Comparison of ENCODE assay signal across 8 cellular contexts in the genomic region with DNA sequence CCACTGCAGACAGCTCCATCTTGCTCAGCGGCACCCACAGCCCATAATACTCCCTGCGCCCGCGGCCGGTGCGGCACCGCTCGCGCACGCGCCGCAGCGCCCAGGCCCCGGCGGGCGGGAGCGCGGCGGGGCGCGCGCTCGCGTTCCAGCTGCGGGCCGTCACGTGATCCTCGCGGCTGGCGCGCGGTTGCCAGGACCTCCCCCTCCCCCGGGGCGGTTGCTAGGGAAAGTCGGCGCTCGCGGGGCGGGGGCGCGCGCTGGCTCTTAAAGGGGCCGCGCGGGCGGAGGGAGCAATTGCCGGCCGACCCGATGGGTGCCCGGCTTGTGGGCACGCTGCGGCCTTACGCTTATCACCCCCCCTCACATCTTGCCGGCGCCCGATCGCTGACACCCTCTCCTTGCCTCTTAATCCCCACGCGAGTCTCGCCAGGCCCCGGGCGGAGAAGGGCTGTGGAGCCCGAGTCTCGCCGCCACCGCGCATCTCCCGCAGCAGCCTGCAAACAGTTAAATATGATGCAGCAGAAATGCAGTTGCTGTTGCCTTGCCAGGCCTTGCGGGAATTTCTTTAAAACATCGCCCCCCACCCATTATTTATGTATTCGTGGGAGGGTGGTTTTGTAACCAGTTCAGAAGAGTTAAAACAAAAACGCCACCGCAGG. TPM values are rescaled to one million over a fixed set of nuclear protein-coding genes. Genes with fewer than 3 reads are reported as not detected.
DNase-seq lines count a peak whose midpoint lies in the region; ATAC-seq and TF ChIP-seq lines count a peak whose summit lies in the region.

A gene (minus strand): TSS at position 45 of the 659 bp plus-strand sequence. CDS start 26 bp downstream, at position 19.

- peak within 1 kb of the TSS; percentile 84 for H3K4me2 ChIP-seq in OCI-LY1 (ENCODE audit: low read length)

- H3K9me3 ChIP-seq in OCI-LY1 (ENCODE audit: low read length), result no peaks in the 10 kb centered on the region
- H3K9me3 ChIP-seq in endodermal cell (ENCODE audit: control insufficient read depth, low read length), result no peaks in the 10 kb centered on the region

- no peaks in the 10 kb centered on the region for H3K9me3 Mint-ChIP-seq in endodermal cell

- DNase-seq in COLO829 (ENCODE audit: low spot score), result peak; percentile 97
- DNase-seq in HuH-7.5 (ENCODE audit: low spot score), result peak; percentile 98
- peak; percentile 80 for DNase-seq in activated CD8-positive, alpha-beta memory T cell treated with anti-CD3 and anti-CD28 coated beads, Interleukin-2, amount 50 U/mL, for 24 hours (ENCODE audit: extremely low read depth)
- DNase-seq in endodermal cell, result peak; percentile 98
- peak; percentile 99 for DNase-seq in mesenteric fat pad (ENCODE audit: low spot score)
- DNase-seq in stimulated activated CD8-positive, alpha-beta memory T cell treated with anti-CD3 and anti-CD28 coated beads, Interleukin-15, amount 100 ng/mL, for 1 hour (ENCODE audit: low read depth), result peak; percentile 89

- H3K27ac ChIP-seq in OCI-LY1 (ENCODE audit: low read depth, low read length, poor library complexity, severe bottlenecking), result peak within 1 kb of the TSS; percentile 71
- H3K27ac ChIP-seq in endodermal cell (ENCODE audit: low read depth, low read length), result peak within 1 kb of the TSS; percentile 92

- H3K27me3 ChIP-seq in OCI-LY1 (ENCODE audit: insufficient read depth, low read length) (0 out of 2 replicates have a peak, but pooled peaks cover 5% of the 10 kb centered on the region), endodermal cell (ENCODE audit: control insufficient read depth, insufficient read depth, low read length, poor library complexity, severe bottlenecking) (peaks cover 6% of the 10 kb centered on the region)

- H3K79me2 ChIP-seq in OCI-LY1 (ENCODE audit: insufficient read depth, low read length), result no peaks in the 10 kb centered on the region

- H3K27ac Mint-ChIP-seq in endodermal cell, result peak within 1 kb of the TSS; percentile 96

- H3K4me1 ChIP-seq in OCI-LY1 (ENCODE audit: insufficient read depth, low read length, severe bottlenecking) (peaks cover 32% of the 10 kb centered on the region), endodermal cell (ENCODE audit: control insufficient read depth, insufficient read depth, low read length) (peaks cover 6% of the 10 kb centered on the region)

- TF ChIP-seq CTCF in OCI-LY1 (IDR thresholded peaks at IDR 0.05; ENCODE audit: low read length) (no peak), endodermal cell (conservative IDR thresholded peaks at IDR 0.05) (no peak)

- no peak within 1 kb of the TSS for H2AFZ ChIP-seq in OCI-LY1 (ENCODE audit: low read length)

- peaks cover 16% of the 10 kb centered on the region for H3K4me1 Mint-ChIP-seq in endodermal cell

- H3K4me3 Mint-ChIP-seq in endodermal cell, result peak within 1 kb of the TSS; percentile 86

- H3K36me3 Mint-ChIP-seq in endodermal cell (ENCODE audit: low read depth), result no peaks in the 10 kb centered on the region

- no peaks in the 10 kb centered on the region for H3K9me2 ChIP-seq in OCI-LY1 (ENCODE audit: low read depth, low read length)

- H3K36me3 ChIP-seq in OCI-LY1 (ENCODE audit: insufficient read depth, low read length), result peaks cover 26% of the 10 kb centered on the region
- H3K36me3 ChIP-seq in endodermal cell (ENCODE audit: control insufficient read depth, insufficient read depth, low read length), result peaks cover 22% of the 10 kb centered on the region

- no peaks in the 10 kb centered on the region for H4K20me1 ChIP-seq in OCI-LY1 (ENCODE audit: insufficient read depth, low read length)

- no peaks in the 10 kb centered on the region for H3F3A ChIP-seq in OCI-LY1 (ENCODE audit: insufficient read depth, low read length)

- H3K9ac ChIP-seq in OCI-LY1 (ENCODE audit: low read length), result peak within 1 kb of the TSS; percentile 90
- H3K9ac ChIP-seq in endodermal cell (ENCODE audit: extremely low read depth, low read length, poor library complexity, severe bottlenecking), result peak within 1 kb of the TSS; percentile 71

- peaks cover 45% of the 10 kb centered on the region for H3K27me3 Mint-ChIP-seq in endodermal cell (ENCODE audit: insufficient read depth)

- WGBS in endodermal cell (ENCODE audit: insufficient coverage in 1 of 2, insufficient read length in 1 of 2), 2 experiments, result 0% methylated on average over 24 to 73 of the region's 73 CpGs

- H3K4me3 ChIP-seq in OCI-LY1 (ENCODE audit: low read depth, low read length, poor library complexity, severe bottlenecking) (peak within 1 kb of the TSS; percentile 90), endodermal cell (ENCODE audit: low read length) (peak within 1 kb of the TSS; percentile 85)

- peak; percentile 54 for ATAC-seq in GM21447 (IDR thresholded peaks at IDR 0.05; ENCODE audit: unreplicated experiment)

RNA-seq across cellular contexts. Expression of the gene that starts here (rescaled TPM):
- total RNA-seq in endodermal cell, result 10 to 100 TPM; 12.8 to 28.2 TPM
- 18.6 TPM for polyA plus RNA-seq in endodermal cell (2013, experiment 1 of 2)
- polyA plus RNA-seq in endodermal cell (2013, experiment 2 of 2), result 18.3 TPM
- total RNA-seq in mesenteric fat pad, result 57.4 TPM

Comparison
In these comparisons a context has a peak if more than half of its experiments do, and no peak if none do; other contexts are left out.
1. Peak in every context shown above with its lines: DNase-seq, ATAC-seq, H3K4me3 ChIP-seq and H3K27ac ChIP-seq.